18 cellular contexts compared by ENCODE assay signal in the genomic region with DNA sequence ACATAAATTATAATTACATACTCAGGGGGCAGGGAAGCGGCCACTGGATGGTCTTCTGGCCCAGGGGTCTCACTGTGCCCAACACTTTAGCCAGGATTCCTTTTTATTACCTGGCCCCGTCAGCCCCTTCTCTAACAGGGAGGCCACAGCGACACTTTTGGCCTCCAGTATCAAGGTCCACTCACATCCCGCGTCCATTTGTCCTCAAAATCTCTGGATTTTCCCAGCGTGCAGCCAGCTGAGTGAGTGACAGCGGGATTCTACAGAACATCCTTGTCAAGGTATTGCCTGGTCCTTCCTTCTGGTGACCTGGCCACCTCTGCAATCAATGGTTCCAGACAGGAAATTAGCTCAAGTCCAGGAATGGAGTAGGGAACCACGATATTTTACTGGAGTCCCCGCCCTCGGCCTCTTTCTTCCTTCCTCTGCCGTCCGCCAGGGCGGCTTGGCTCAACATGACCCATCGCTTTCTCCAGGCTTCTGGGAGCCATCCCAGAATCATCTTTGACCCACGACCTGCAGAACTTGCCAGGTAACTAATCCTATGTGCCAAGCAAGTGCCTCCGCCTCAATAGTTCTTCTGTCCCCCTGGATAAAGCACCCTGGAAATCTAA. TPM values are rescaled to one million over a fixed set of nuclear protein-coding genes. Genes with fewer than 3 reads are reported as not detected.
DNase-seq lines count a peak whose midpoint lies in the region; ATAC-seq and TF ChIP-seq lines count a peak whose summit lies in the region.
"Had no signal": no experiment of that assay in that cellular context is flagged by ENCODE, and none has a peak within 500 bp of the region (broad histone marks: within the 10 kb centered on the region; RNA-seq: fewer than 3 reads in every experiment).

No MANE protein-coding gene starts in this region.

- H3K4me3 ChIP-seq in heart right ventricle, result no peak overlapping the region
- H3K4me3 ChIP-seq in gastroesophageal sphincter, result no peak overlapping the region
- H3K4me3 ChIP-seq in osteoblast (ENCODE audit: insufficient read depth, low read length), result no peak overlapping the region
- H3K4me3 ChIP-seq in vagina, result no peak overlapping the region
- H3K4me3 ChIP-seq: prostate gland, upper lobe of left lung had no signal

- no peak overlapping the region for H3K4me2 ChIP-seq in osteoblast (ENCODE audit: insufficient read depth, low read length)

- no peak for TF ChIP-seq POLR2A in gastroesophageal sphincter (IDR thresholded peaks at IDR 0.05)
- no peak for TF ChIP-seq POLR2A in vagina (IDR thresholded peaks at IDR 0.05)

- no peak overlapping the region for H2AFZ ChIP-seq in osteoblast (ENCODE audit: low read length)

- in situ Hi-C loops in G401 (cut with HindIII; ENCODE audit: low sequenced_read_pairs), result no loop called here

- ATAC-seq in left cardiac atrium, result no peak
- no peak for ATAC-seq in heart right ventricle
- ATAC-seq in gastroesophageal sphincter, result no peak
- ATAC-seq: activated CD4-positive, alpha-beta T cell treated with anti-CD3 and anti-CD28 coated beads for 36 hours; CD8-positive, alpha-beta T cell; stimulated activated effector memory CD8-positive, alpha-beta T cell treated with anti-CD3 and anti-CD28 coated beads, Interleukin-12 subunit alpha, Interleukin-12 subunit beta, amount 100 ng/mL, for 72 hours had no signal

- DNase-seq in left cardiac atrium (peak; percentile 35), heart right ventricle (no peak), osteoblast (ENCODE audit: insufficient read length, low spot score, missing footprints) (peak; percentile 45), vagina (ENCODE audit: extremely low spot score in 2 of 2) (peak in 1 of 2 donors; percentile 77), G401 (ENCODE audit: low spot score) (no peak)
- DNase-seq in stimulated activated naive CD4-positive, alpha-beta T cell treated with Interleukin-2 at 50 U/mL for 16 hours (lab: John Stamatoyannopoulos, UW), result no peak
- DNase-seq in stimulated activated CD4-positive, alpha-beta T cell treated with anti-CD3 and anti-CD28 coated beads, Interleukin-1b, Interleukin-23, amount 100 ng/mL, for 48 hours, result no peak
- DNase-seq: activated CD4-positive, alpha-beta T cell treated with anti-CD3 and anti-CD28 coated beads for 36 hours; activated naive CD4-positive, alpha-beta T cell; DND-41; foreskin melanocyte; NCI-H187 treated with DMSO at 0.1 percent for 48 hours; stimulated activated CD4-positive, alpha-beta T cell treated with anti-CD3 and anti-CD28 coated beads, Interleukin-12 subunit alpha, Interleukin-12 subunit beta, amount 100 ng/mL, for 4 hours had no signal

- WGBS in heart right ventricle, 2 donors, result 68 to 75% methylated on average over 16 of the region's 16 CpGs
- WGBS in gastroesophageal sphincter (ENCODE audit: low coverage in 1 of 2), 2 donors, result 70 to 78% methylated on average over 8 to 12 of the region's 16 CpGs

- TF ChIP-seq CTCF in heart right ventricle (IDR thresholded peaks at IDR 0.05) (peak in 2 of 9 donors; percentile 15 to 18), gastroesophageal sphincter (IDR thresholded peaks at IDR 0.05) (peak in 2 of 4 experiments; percentile 29), osteoblast (IDR thresholded peaks at IDR 0.05; ENCODE audit: extremely low read depth, low read depth, low read length) (no peak), vagina (IDR thresholded peaks at IDR 0.05) (no peak)

- no peaks in the 10 kb centered on the region for H3K9me3 ChIP-seq in heart right ventricle
- no peaks in the 10 kb centered on the region for H3K9me3 ChIP-seq in gastroesophageal sphincter
- no peaks in the 10 kb centered on the region for H3K9me3 ChIP-seq in osteoblast (ENCODE audit: low read depth, low read length)
- H3K9me3 ChIP-seq in vagina, result no peaks in the 10 kb centered on the region
- H3K9me3 ChIP-seq: prostate gland, upper lobe of left lung had no signal

- no peaks in the 10 kb centered on the region for H3K36me3 ChIP-seq in heart right ventricle
- no peaks in the 10 kb centered on the region for H3K36me3 ChIP-seq in gastroesophageal sphincter
- peaks cover 3% of the 10 kb centered on the region for H3K36me3 ChIP-seq in osteoblast (ENCODE audit: insufficient read depth, low read length)
- no peaks in the 10 kb centered on the region for H3K36me3 ChIP-seq in vagina
- H3K36me3 ChIP-seq: prostate gland, upper lobe of left lung had no signal

- no peak for TF ChIP-seq EP300 in gastroesophageal sphincter (IDR thresholded peaks at IDR 0.05)

- H4K20me1 ChIP-seq in osteoblast (ENCODE audit: insufficient read depth, low read length), result peaks cover 7% of the 10 kb centered on the region

- peaks cover 4 to 47% (median 17%) of the 10 kb centered on the region in 9 donors for H3K4me1 ChIP-seq in heart right ventricle
- H3K4me1 ChIP-seq in gastroesophageal sphincter, result peaks cover 6 to 80% (median 27%) of the 10 kb centered on the region in 3 donors
- peaks cover 32% of the 10 kb centered on the region for H3K4me1 ChIP-seq in osteoblast (ENCODE audit: insufficient read depth, low read length)
- H3K4me1 ChIP-seq in vagina, result peaks cover 48% of the 10 kb centered on the region
- H3K4me1 ChIP-seq: prostate gland had no signal

- intact Hi-C loops in left cardiac atrium (cut with DNase I), result loop anchor here (5.0 kb wide), 2 partner anchors 113 to 123 kb away; a partner anchor contains a TSS
- intact Hi-C loops in heart right ventricle (cut with DNase I), result loop anchor here in 3 of 10 donors (5.0 to 10.0 kb wide), 3 partner anchors 50 to 123 kb away; no protein-coding TSS in a partner anchor
- intact Hi-C loops in vagina (cut with DNase I), result loop anchor here (5.0 kb wide), 1 partner anchor 38 kb away; no protein-coding TSS in a partner anchor

- peaks cover 0 to 32% (median 0%) of the 10 kb centered on the region in 7 donors for H3K27me3 ChIP-seq in heart right ventricle
- peaks cover 5% of the 10 kb centered on the region for H3K27me3 ChIP-seq in gastroesophageal sphincter
- H3K27me3 ChIP-seq in osteoblast (ENCODE audit: insufficient read depth, low read length), result no peaks in the 10 kb centered on the region
- no peaks in the 10 kb centered on the region for H3K27me3 ChIP-seq in vagina

- peak overlapping the region in 5 of 10 donors; percentile 4 to 58 (median 25) for H3K27ac ChIP-seq in heart right ventricle
- H3K27ac ChIP-seq in gastroesophageal sphincter, result peak overlapping the region; percentile 12 to 100 (median 98)
- no peak overlapping the region for H3K27ac ChIP-seq in osteoblast (ENCODE audit: low read depth, low read length)
- H3K27ac ChIP-seq in vagina, result peak overlapping the region; percentile 98
- H3K27ac ChIP-seq: prostate gland, upper lobe of left lung had no signal

- H3K79me2 ChIP-seq in osteoblast (ENCODE audit: insufficient read depth, low read length), result peaks cover 32% of the 10 kb centered on the region

RNA-seq across cellular contexts. Expression of a gene that starts 2.7 kb away (rescaled TPM):
- total RNA-seq in left cardiac atrium (100 to 1,000 TPM; 330 to 350 TPM), heart right ventricle (100 to 1,000 TPM in 8 of 10 donors, 10 to 100 TPM in 2; 76.6 to 370 (median 119) TPM), gastroesophageal sphincter (1,000 to 10,000 TPM in 3 of 4 donors, 100 to 1,000 TPM in 1; 720 to 1,286 (median 1,215) TPM), osteoblast (1,184 and 1,265 TPM in 2 replicates), vagina (535 TPM)
- 100 to 1,000 TPM; 301 to 363 TPM for polyA plus RNA-seq in heart right ventricle
- 69.1 and 79.2 TPM in 2 replicates for total RNA-seq in G401 (2014; rRNA removed; shearing (Covaris generic))

Comparison
In these comparisons a context has a peak if more than half of its experiments do, and no peak if none do; other contexts are left out.
1. DNase-seq: peak in left cardiac atrium (single experiment) and osteoblast (single experiment); none in heart right ventricle (0 of 2), G401 (single experiment), stimulated activated naive CD4-positive, alpha-beta T cell treated with Interleukin-2 at 50 U/mL for 16 hours (single experiment) and stimulated activated CD4-positive, alpha-beta T cell treated with anti-CD3 and anti-CD28 coated beads, Interleukin-1b, Interleukin-23, amount 100 ng/mL, for 48 hours (single experiment).